ENCODE assay signal across 9 cellular contexts in the genomic region with DNA sequence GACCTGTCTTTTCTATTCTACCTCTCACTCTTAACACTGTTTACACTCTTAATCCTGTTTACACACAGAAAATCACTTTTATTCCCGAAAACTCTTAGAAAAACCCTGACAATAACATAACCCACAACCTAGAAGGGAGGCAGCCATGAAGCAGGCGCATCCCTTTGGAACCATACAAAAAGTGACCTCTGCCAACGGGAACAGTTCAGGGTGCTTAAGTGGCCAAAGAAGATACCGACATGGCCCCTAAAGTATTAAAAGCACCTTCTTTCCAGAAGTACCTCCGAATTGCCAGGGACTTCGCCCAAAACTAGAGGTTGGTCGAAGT. TPM values are rescaled to one million over a fixed set of nuclear protein-coding genes. Genes with fewer than 3 reads are reported as not detected.
DNase-seq lines count a peak whose midpoint lies in the region; ATAC-seq and TF ChIP-seq lines count a peak whose summit lies in the region.
"Had no signal": no experiment of that assay in that cellular context is flagged by ENCODE, and none has a peak within 500 bp of the region (broad histone marks: within the 10 kb centered on the region; RNA-seq: fewer than 3 reads in every experiment).

No MANE protein-coding gene starts in this region.

- intact Hi-C loops in Calu3 (cut with micrococcal nuclease; ENCODE audit: unreplicated experiment), result loop anchor here (5.0 kb wide), 1 partner anchor 145 kb away; no protein-coding TSS in a partner anchor

- H3F3A ChIP-seq in Loucy (ENCODE audit: low read depth), result no peaks in the 10 kb centered on the region

- no peaks in the 10 kb centered on the region for H3K9me3 ChIP-seq in Loucy (ENCODE audit: insufficient read depth, low read depth, low read length)
- no peaks in the 10 kb centered on the region for H3K9me3 ChIP-seq in muscle layer of colon (ENCODE audit: low read length)

- H3K4me1 ChIP-seq in Loucy (ENCODE audit: insufficient read depth, low read length, poor library complexity, severe bottlenecking) (peaks cover 52% of the 10 kb centered on the region), muscle layer of colon (ENCODE audit: insufficient read depth, low read length) (peaks cover 26% of the 10 kb centered on the region)

- TSS peak; percentile 66 for BruUV-seq in Calu3 (replicated peaks; lab: Mats Ljungman, UMichigan)

- TF ChIP-seq CTCF in Calu3 (IDR thresholded peaks at IDR 0.05; ENCODE audit: unreplicated experiment) (no peak), Loucy (conservative IDR thresholded peaks at IDR 0.05; ENCODE audit: low read length) (no peak), choroid plexus epithelial cell (conservative IDR thresholded peaks at IDR 0.05; ENCODE audit: low read depth, low read length) (no peak), GM10266 (IDR thresholded peaks at IDR 0.05; ENCODE audit: control insufficient read depth, insufficient read depth, low read depth, missing control alignments) (no peak)

- H3K9me3 Mint-ChIP-seq in Calu3 (ENCODE audit: low read depth, unreplicated experiment), result no peaks in the 10 kb centered on the region

- H3K9ac ChIP-seq in Loucy (ENCODE audit: low read depth, low read length, poor library complexity, severe bottlenecking) (peak overlapping the region; percentile 91), muscle layer of colon (ENCODE audit: low read length) (peak overlapping the region; percentile 96)

- CTCF ChIA-PET in Calu3 (lab: Charles Lee), result interaction anchor here (0.5 kb wide), 1 partner anchor 1508 kb away, joined by 5 read pairs; no protein-coding TSS in a partner anchor

- peak overlapping the region; percentile 89 for H3K4me3 Mint-ChIP-seq in Calu3 (ENCODE audit: low read depth, unreplicated experiment)

- H3K4me3 ChIP-seq in Loucy (ENCODE audit: low read length, poor library complexity, severe bottlenecking) (peak overlapping the region; percentile 90), choroid plexus epithelial cell (ENCODE audit: low read depth, low read length) (peak overlapping the region; percentile 83), muscle layer of colon (ENCODE audit: low read depth in 1 of 2, low read length in 2 of 2) (peak overlapping the region; percentile 75 to 99)

- H3K27ac ChIP-seq in muscle layer of colon (ENCODE audit: low read depth, low read length), result peak overlapping the region; percentile 71

- peaks cover 64% of the 10 kb centered on the region for H3K79me2 ChIP-seq in Loucy (ENCODE audit: insufficient read depth, low read length)

- DNase-seq in Calu3 (no peak), choroid plexus epithelial cell (ENCODE audit: low read depth) (no peak), GM10266 (ENCODE audit: extremely low spot score) (no peak), HuH-7 (ENCODE audit: low spot score) (no peak), SHP77 (lab: John Stamatoyannopoulos, UW) (no peak)

- H2AFZ ChIP-seq in Loucy (ENCODE audit: low read length), result peak overlapping the region; percentile 77

- peaks cover 14% of the 10 kb centered on the region for H4K20me1 ChIP-seq in Loucy (ENCODE audit: insufficient read depth, low read length, poor library complexity, severe bottlenecking)

- peak; percentile 2 for ATAC-seq in GM21529 (IDR thresholded peaks at IDR 0.05; ENCODE audit: unreplicated experiment)

- H3K36me3 Mint-ChIP-seq in Calu3 (ENCODE audit: insufficient read depth, unreplicated experiment), result peaks cover 27% of the 10 kb centered on the region

- peak overlapping the region; percentile 92 for H3K27ac Mint-ChIP-seq in Calu3 (ENCODE audit: unreplicated experiment)

- no peaks in the 10 kb centered on the region for H3K36me3 ChIP-seq in Loucy (ENCODE audit: insufficient read depth, low read length)
- H3K36me3 ChIP-seq in muscle layer of colon (ENCODE audit: insufficient read depth, low read length), result peaks cover 3% of the 10 kb centered on the region

- H3K9me2 ChIP-seq in Loucy (replicated peaks; ENCODE audit: low read depth, low read length), result no peaks in the 10 kb centered on the region

- H3K27me3 ChIP-seq in Loucy (ENCODE audit: insufficient read depth, low read length, poor library complexity, severe bottlenecking) (no peaks in the 10 kb centered on the region), muscle layer of colon (ENCODE audit: control insufficient read depth in 1 of 2, insufficient read depth in 2 of 2, low read length in 2 of 2) (no peaks in the 10 kb centered on the region)

- peak overlapping the region; percentile 81 for H3K4me2 ChIP-seq in Loucy (ENCODE audit: low read depth, low read length, poor library complexity, severe bottlenecking)

- H3K4me1 Mint-ChIP-seq in Calu3 (ENCODE audit: low read depth, unreplicated experiment), result peaks cover 27% of the 10 kb centered on the region

- H3K27me3 Mint-ChIP-seq in Calu3 (ENCODE audit: unreplicated experiment), result no peaks in the 10 kb centered on the region

RNA-seq across cellular contexts. Expression of a gene that starts 0.5 kb away (rescaled TPM):
- total RNA-seq in Calu3 (2022), result 17.8 and 19.6 TPM in 2 replicates

RNA-seq across cellular contexts. Expression of a gene that starts 0.6 kb away (rescaled TPM):
- total RNA-seq in Calu3 (2022), result 16.4 and 18.8 TPM in 2 replicates

RNA-seq across cellular contexts. Expression of a gene that starts 37.2 kb away (rescaled TPM):
- not detected in 2 replicates for total RNA-seq in Calu3 (2022)
- total RNA-seq: SK-MEL-5 had no signal
